19 cellular contexts compared by ENCODE assay signal in genomic region chr11:105910095-105910715, GRCh38.
DNase-seq lines count a peak whose midpoint lies in the region; ATAC-seq and TF ChIP-seq lines count a peak whose summit lies in the region.
"Had no signal": no experiment of that assay in that cellular context is flagged by ENCODE, and none has a peak within 500 bp of the region (broad histone marks: within the 10 kb centered on the region; RNA-seq: fewer than 3 reads in every experiment).

No MANE protein-coding gene starts in this region.

- no peak overlapping the region for H3K4me3 ChIP-seq in PC-3 (ENCODE audit: low read length)
- H3K4me3 ChIP-seq in epithelial cell of esophagus (ENCODE audit: low read length), result no peak overlapping the region
- H3K4me3 ChIP-seq in skeletal muscle cell (ENCODE audit: low read depth, low read length), result no peak overlapping the region
- H3K4me3 ChIP-seq: BLaER1 treated with 17β-estradiol and CSF1 and Interleukin-3, amounts not matched to agents 10 nM and 100 nM; SJCRH30; thoracic aorta had no signal

- BruUV-seq in PC-3 (replicated peaks; lab: Mats Ljungman, UMichigan), result no TSS peak

- H3K9ac ChIP-seq in PC-3 (ENCODE audit: low read length), result no peak overlapping the region
- H3K9ac ChIP-seq: BLaER1 treated with 17β-estradiol and CSF1 and Interleukin-3, amounts not matched to agents 10 nM and 100 nM had no signal

- H3K9me3 ChIP-seq in PC-3 (ENCODE audit: low read length), result no peaks in the 10 kb centered on the region
- H3K9me3 ChIP-seq: BLaER1 treated with 17β-estradiol and CSF1 and Interleukin-3, amounts not matched to agents 10 nM and 100 nM; SJCRH30; thoracic aorta had no signal

- ATAC-seq in PC-3 (peak; percentile 99), Right ventricle myocardium inferior (no peak)
- ATAC-seq: activated CD4-positive, CD25-positive, alpha-beta regulatory T cell treated with anti-CD3 and anti-CD28 coated beads, Interleukin-2, amount 50 U/mL, for 24 hours; stimulated activated effector memory CD8-positive, alpha-beta T cell treated with anti-CD3 and anti-CD28 coated beads, Interleukin-12 subunit alpha, Interleukin-12 subunit beta, amount 100 ng/mL, for 72 hours had no signal

- H3K27ac ChIP-seq in PC-3 (ENCODE audit: low read length), result peak overlapping the region; percentile 10; the same call in 1 of the 2 replicates
- H3K27ac ChIP-seq: BLaER1 treated with 17β-estradiol and CSF1 and Interleukin-3, amounts not matched to agents 10 nM and 100 nM; SJCRH30; thoracic aorta had no signal

- H3K36me3 ChIP-seq in PC-3 (ENCODE audit: low read depth, low read length), result no peaks in the 10 kb centered on the region
- H3K36me3 ChIP-seq: BLaER1 treated with 17β-estradiol and CSF1 and Interleukin-3, amounts not matched to agents 10 nM and 100 nM; SJCRH30; thoracic aorta had no signal

- DNase-seq in H4 (ENCODE audit: low spot score) (peak; percentile 43), PC-3 (peak; percentile 91), epithelial cell of esophagus (ENCODE audit: low read depth) (peak; percentile 83), skeletal muscle cell (ENCODE audit: low read depth) (peak; percentile 22), Right ventricle myocardium inferior (ENCODE audit: missing footprints) (no peak), kidney glomerular epithelial cell (lab: John Stamatoyannopoulos, UW) (no peak), head of caudate nucleus (no peak)
- DNase-seq: activated effector memory CD4-positive, alpha-beta T cell treated with anti-CD3 and anti-CD28 coated beads, Interleukin-2, amount 50 U/mL, for 16 hours; cortex of kidney; erythroblast; islet precursor cell; Kasumi-1; NCI-H1436 treated with DMSO at 0.1 percent for 48 hours; NCI-H446 treated with DMSO at 0.1 percent for 48 hours; SJCRH30 had no signal

- peaks cover 17% of the 10 kb centered on the region for H3K4me1 ChIP-seq in PC-3 (ENCODE audit: insufficient read depth, low read length)
- H3K4me1 ChIP-seq: BLaER1 treated with 17β-estradiol and CSF1 and Interleukin-3, amounts not matched to agents 10 nM and 100 nM; SJCRH30 had no signal

- POLR2A ChIA-PET in PC-3 (lab: Charles Lee; ENCODE audit: unreplicated experiment), result no interaction called here

- CTCF ChIA-PET in PC-3 (lab: Charles Lee), result no interaction called here

- H3K9me2 ChIP-seq in PC-3 (replicated peaks; ENCODE audit: low read length), result no peaks in the 10 kb centered on the region

- peak overlapping the region; percentile 65 for H3K4me2 ChIP-seq in PC-3 (ENCODE audit: low read length)
- H3K4me2 ChIP-seq: BLaER1 treated with 17β-estradiol and CSF1 and Interleukin-3, amounts not matched to agents 10 nM and 100 nM had no signal

- intact Hi-C loops in PC-3 (cut with micrococcal nuclease) (loop anchor here (1.0 to 2.0 kb wide), 3 partner anchors 12 to 167 kb away; partner anchors contain the start of genes AASDHPPT and KBTBD3), Right ventricle myocardium inferior (cut with DNase I) (no loop called here), head of caudate nucleus (cut with DNase I) (no loop called here)

- TF ChIP-seq CTCF in PC-3 (conservative IDR thresholded peaks at IDR 0.05; ENCODE audit: low read depth, low read length), result no peak
- no peak for TF ChIP-seq CTCF in epithelial cell of esophagus (IDR thresholded peaks at IDR 0.05; ENCODE audit: insufficient read depth, low read depth, low read length, missing control alignments)

- H2AFZ ChIP-seq in PC-3 (ENCODE audit: low read length), result no peak overlapping the region

- H3K79me2 ChIP-seq in PC-3 (ENCODE audit: low read length), result no peaks in the 10 kb centered on the region

- H3F3A ChIP-seq in PC-3 (ENCODE audit: low read length, unreplicated experiment), result peaks cover 3% of the 10 kb centered on the region

- no peaks in the 10 kb centered on the region for H3K27me3 ChIP-seq in PC-3 (ENCODE audit: low read length)
- H3K27me3 ChIP-seq: BLaER1 treated with 17β-estradiol and CSF1 and Interleukin-3, amounts not matched to agents 10 nM and 100 nM; SJCRH30 had no signal

- no peaks in the 10 kb centered on the region for H4K20me1 ChIP-seq in PC-3 (ENCODE audit: low read length)
- H4K20me1 ChIP-seq: BLaER1 treated with 17β-estradiol and CSF1 and Interleukin-3, amounts not matched to agents 10 nM and 100 nM had no signal

Comparison
In these comparisons a context has a peak if more than half of its experiments do, and no peak if none do; other contexts are left out.
1. DNase-seq: peak in H4 (single experiment), PC-3 (single experiment), epithelial cell of esophagus (single experiment) and skeletal muscle cell (single experiment); none in Right ventricle myocardium inferior (single experiment), kidney glomerular epithelial cell (single experiment) and head of caudate nucleus (0 of 42).